Comparison of ENCODE assay signal across 1 cellular context in the genomic region with DNA sequence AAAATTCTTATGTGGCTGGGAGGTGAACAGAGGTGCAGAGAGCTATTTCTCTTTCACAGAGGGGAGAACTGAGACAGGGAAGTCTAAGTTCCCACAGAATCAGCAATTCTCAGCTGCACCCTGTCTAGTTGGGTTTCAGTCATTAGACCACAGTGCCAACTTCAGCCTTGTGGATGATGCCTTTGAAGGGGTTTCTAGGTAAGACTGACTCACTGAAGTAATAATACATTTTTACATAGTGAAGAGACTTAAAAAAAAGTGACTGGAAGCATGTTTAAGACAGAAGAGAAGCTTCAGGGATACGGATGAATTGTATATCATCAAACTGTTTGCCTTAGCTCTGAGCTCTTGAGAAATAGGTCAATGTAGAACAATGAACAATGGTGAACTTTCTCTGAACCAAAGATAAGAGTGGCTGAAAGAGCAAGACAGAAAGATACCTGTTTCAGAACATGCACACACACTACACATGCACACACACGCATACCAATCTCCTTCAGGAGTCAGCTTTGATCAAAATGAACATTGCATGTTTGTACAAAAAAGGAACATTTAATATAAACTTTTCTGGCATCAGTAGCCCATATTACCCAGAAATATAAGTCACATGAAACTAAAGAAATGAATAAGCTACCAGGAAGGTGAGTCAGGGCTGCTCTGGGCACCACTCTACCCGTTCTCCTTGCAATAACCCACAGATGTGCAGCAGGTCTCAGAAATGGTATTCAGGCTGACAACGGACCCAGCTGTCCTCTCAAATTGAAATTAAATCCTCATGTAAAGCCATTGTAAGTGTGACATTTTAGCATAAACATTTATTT.
TF ChIP-seq lines count a peak whose summit lies in the region.

No MANE protein-coding gene starts in this region.

TF ChIP-seq in WTC11, 78 proteins besides CTCF, POLR2A, EP300 and RAD21 (continued from another document):
- TF ChIP-seq, protein P1, sequence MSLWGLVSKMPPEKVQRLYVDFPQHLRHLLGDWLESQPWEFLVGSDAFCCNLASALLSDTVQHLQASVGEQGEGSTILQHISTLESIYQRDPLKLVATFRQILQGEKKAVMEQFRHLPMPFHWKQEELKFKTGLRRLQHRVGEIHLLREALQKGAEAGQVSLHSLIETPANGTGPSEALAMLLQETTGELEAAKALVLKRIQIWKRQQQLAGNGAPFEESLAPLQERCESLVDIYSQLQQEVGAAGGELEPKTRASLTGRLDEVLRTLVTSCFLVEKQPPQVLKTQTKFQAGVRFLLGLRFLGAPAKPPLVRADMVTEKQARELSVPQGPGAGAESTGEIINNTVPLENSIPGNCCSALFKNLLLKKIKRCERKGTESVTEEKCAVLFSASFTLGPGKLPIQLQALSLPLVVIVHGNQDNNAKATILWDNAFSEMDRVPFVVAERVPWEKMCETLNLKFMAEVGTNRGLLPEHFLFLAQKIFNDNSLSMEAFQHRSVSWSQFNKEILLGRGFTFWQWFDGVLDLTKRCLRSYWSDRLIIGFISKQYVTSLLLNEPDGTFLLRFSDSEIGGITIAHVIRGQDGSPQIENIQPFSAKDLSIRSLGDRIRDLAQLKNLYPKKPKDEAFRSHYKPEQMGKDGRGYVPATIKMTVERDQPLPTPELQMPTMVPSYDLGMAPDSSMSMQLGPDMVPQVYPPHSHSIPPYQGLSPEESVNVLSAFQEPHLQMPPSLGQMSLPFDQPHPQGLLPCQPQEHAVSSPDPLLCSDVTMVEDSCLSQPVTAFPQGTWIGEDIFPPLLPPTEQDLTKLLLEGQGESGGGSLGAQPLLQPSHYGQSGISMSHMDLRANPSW (CRISPR knock-in tag; conservative IDR thresholded peaks at IDR 0.05; ENCODE audit: low read depth), result no peak
- TF ChIP-seq, protein P2, sequence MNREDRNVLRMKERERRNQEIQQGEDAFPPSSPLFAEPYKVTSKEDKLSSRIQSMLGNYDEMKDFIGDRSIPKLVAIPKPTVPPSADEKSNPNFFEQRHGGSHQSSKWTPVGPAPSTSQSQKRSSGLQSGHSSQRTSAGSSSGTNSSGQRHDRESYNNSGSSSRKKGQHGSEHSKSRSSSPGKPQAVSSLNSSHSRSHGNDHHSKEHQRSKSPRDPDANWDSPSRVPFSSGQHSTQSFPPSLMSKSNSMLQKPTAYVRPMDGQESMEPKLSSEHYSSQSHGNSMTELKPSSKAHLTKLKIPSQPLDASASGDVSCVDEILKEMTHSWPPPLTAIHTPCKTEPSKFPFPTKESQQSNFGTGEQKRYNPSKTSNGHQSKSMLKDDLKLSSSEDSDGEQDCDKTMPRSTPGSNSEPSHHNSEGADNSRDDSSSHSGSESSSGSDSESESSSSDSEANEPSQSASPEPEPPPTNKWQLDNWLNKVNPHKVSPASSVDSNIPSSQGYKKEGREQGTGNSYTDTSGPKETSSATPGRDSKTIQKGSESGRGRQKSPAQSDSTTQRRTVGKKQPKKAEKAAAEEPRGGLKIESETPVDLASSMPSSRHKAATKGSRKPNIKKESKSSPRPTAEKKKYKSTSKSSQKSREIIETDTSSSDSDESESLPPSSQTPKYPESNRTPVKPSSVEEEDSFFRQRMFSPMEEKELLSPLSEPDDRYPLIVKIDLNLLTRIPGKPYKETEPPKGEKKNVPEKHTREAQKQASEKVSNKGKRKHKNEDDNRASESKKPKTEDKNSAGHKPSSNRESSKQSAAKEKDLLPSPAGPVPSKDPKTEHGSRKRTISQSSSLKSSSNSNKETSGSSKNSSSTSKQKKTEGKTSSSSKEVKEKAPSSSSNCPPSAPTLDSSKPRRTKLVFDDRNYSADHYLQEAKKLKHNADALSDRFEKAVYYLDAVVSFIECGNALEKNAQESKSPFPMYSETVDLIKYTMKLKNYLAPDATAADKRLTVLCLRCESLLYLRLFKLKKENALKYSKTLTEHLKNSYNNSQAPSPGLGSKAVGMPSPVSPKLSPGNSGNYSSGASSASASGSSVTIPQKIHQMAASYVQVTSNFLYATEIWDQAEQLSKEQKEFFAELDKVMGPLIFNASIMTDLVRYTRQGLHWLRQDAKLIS (CRISPR knock-in tag; IDR thresholded peaks at IDR 0.05; ENCODE audit: borderline replicate concordance), result no peak
- TF ChIP-seq MYBL2 (CRISPR knock-in tag; IDR thresholded peaks at IDR 0.05), result no peak
